In genomic region chr17:19621697-19622096, GRCh38 we compare ENCODE assay signal across 24 cellular contexts.
"Had no signal": no experiment of that assay in that cellular context is flagged by ENCODE, and none has a peak within 500 bp of the region (broad histone marks: within the 10 kb centered on the region; RNA-seq: fewer than 3 reads in every experiment).

No MANE protein-coding gene starts in this region.

- H3K4me1 ChIP-seq: stomach, suprapubic skin, testis, thyroid gland, tibial artery, tibial nerve, transverse colon, upper lobe of left lung, upper lobe of right lung, uterus, vagina had no signal

- H3K27ac ChIP-seq: stomach, suprapubic skin, testis, thoracic aorta, thyroid gland, tibial artery, tibial nerve, transverse colon, upper lobe of left lung, upper lobe of right lung, uterus, vagina had no signal

- H3K9me3 ChIP-seq: testis, thyroid gland had no signal

- DNase-seq: stimulated activated CD4-positive, alpha-beta T cell treated with anti-CD3 and anti-CD28 coated beads, Interleukin-2, amount 100 ng/mL, for 48 hours; stimulated activated CD4-positive, alpha-beta T cell treated with anti-CD3 and anti-CD28 coated beads, Interleukin-4, amount 100 ng/mL, for 1 hour; stimulated activated CD4-positive, alpha-beta T cell treated with anti-CD3 and anti-CD28 coated beads, Interleukin-4, amount 100 ng/mL, for 24 hours; stimulated activated CD4-positive, alpha-beta T cell treated with anti-CD3 and anti-CD28 coated beads, Interleukin-4, amount 100 ng/mL, for 4 hours; stimulated activated CD8-positive, alpha-beta memory T cell treated with anti-CD3 and anti-CD28 coated beads, Interleukin-4, amount 100 ng/mL, for 48 hours; stimulated activated naive B cell treated with anti-CD40 and anti-IgM and Interleukin-4, amounts not matched to agents 10 μg/mL and 1 μg/mL and 100 μg/mL, for 72 hours; stimulated activated naive CD4-positive, alpha-beta T cell; stimulated activated naive CD4-positive, alpha-beta T cell treated with Interleukin-2 at 50 U/mL for 16 hours; stimulated activated naive CD8-positive, alpha-beta T cell treated with anti-CD3 and anti-CD28 coated beads, Interleukin-15, amount 100 ng/mL, for 72 hours; stimulated activated naive CD8-positive, alpha-beta T cell treated with anti-CD3 and anti-CD28 coated beads, Interleukin-15, Interleukin-2, amounts not matched to agents 100 U/mL and 50 U/mL, for 24 hours; stomach; substantia nigra; testis; tibial artery; transverse colon; trophoblast cell; upper lobe of left lung; upper lobe of right lung; uterus had no signal

- H3K4me3 ChIP-seq: stomach, suprapubic skin, testis, thoracic aorta, thyroid gland, tibial artery, tibial nerve, transverse colon, upper lobe of left lung, upper lobe of right lung, uterus, vagina had no signal

- H3K36me3 ChIP-seq: stomach, suprapubic skin, thoracic aorta, thyroid gland, tibial artery, transverse colon, upper lobe of left lung, upper lobe of right lung, uterus, vagina had no signal
